8 cellular contexts compared by ENCODE assay signal in genomic region chr6:131914967-131915751, GRCh38. TPM values are rescaled to one million over a fixed set of nuclear protein-coding genes. Genes with fewer than 3 reads are reported as not detected.
DNase-seq lines count a peak whose midpoint lies in the region; ATAC-seq lines count a peak whose summit lies in the region.

No MANE protein-coding gene starts in this region.

- peak; percentile 77 for DNase-seq in AG08395 (ENCODE audit: low spot score)
- peak; percentile 21 for DNase-seq in NCI-H2171 treated with DMSO at 0.1 percent for 48 hours (lab: John Stamatoyannopoulos, UW)
- peak; percentile 36 for DNase-seq in activated CD4-positive, CD25-positive, alpha-beta regulatory T cell treated with anti-CD3 and anti-CD28 coated beads, Interleukin-2, amount 50 U/mL, for 72 hours
- DNase-seq in ecto neural progenitor cell (ENCODE audit: low spot score), result peak; percentile 54
- DNase-seq in lung microvascular endothelial cell (ENCODE audit: low read depth in 2 of 2), result peak; percentile 75 to 82
- peak; percentile 22 for DNase-seq in stimulated activated CD8-positive, alpha-beta memory T cell treated with anti-CD3 and anti-CD28 coated beads, Interleukin-4, amount 100 ng/mL, for 24 hours (ENCODE audit: low read depth)

- ATAC-seq in GM18498 (IDR thresholded peaks at IDR 0.05; ENCODE audit: unreplicated experiment), result peak; percentile 82
- ATAC-seq in HG02870 (IDR thresholded peaks at IDR 0.05; ENCODE audit: unreplicated experiment), result peak; percentile 80

RNA-seq across cellular contexts. Expression of gene CCN2, which starts 36.0 kb away (rescaled TPM):
- total RNA-seq in lung microvascular endothelial cell, result 191 and 265 TPM in 2 replicates

Comparison
In these comparisons a context has a peak if more than half of its experiments do, and no peak if none do; other contexts are left out.
1. Peak in every context shown above with its lines: DNase-seq and ATAC-seq.
2. DNase-seq: peak in every context shown above with its lines; median percentile 78 in lung microvascular endothelial cell; 77 in AG08395; 54 in ecto neural progenitor cell; 36 in activated CD4-positive, CD25-positive, alpha-beta regulatory T cell treated with anti-CD3 and anti-CD28 coated beads, Interleukin-2, amount 50 U/mL, for 72 hours; 22 in stimulated activated CD8-positive, alpha-beta memory T cell treated with anti-CD3 and anti-CD28 coated beads, Interleukin-4, amount 100 ng/mL, for 24 hours; 21 in NCI-H2171 treated with DMSO at 0.1 percent for 48 hours.